ENCODE assay signal across 10 cellular contexts in genomic region chr17:79046501-79047280, GRCh38. TPM values are rescaled to one million over a fixed set of nuclear protein-coding genes. Genes with fewer than 3 reads are reported as not detected.
DNase-seq lines count a peak whose midpoint lies in the region; ATAC-seq and TF ChIP-seq lines count a peak whose summit lies in the region.
"Had no signal": no experiment of that assay in that cellular context is flagged by ENCODE, and none has a peak within 500 bp of the region (broad histone marks: within the 10 kb centered on the region; RNA-seq: fewer than 3 reads in every experiment).

No MANE protein-coding gene starts in this region.

- no peaks in the 10 kb centered on the region for H3K36me3 ChIP-seq in uterus

- no peaks in the 10 kb centered on the region for H3K9me3 Mint-ChIP-seq in chondrocyte (ENCODE audit: low read depth)
- H3K9me3 Mint-ChIP-seq: immature natural killer cell had no signal

- TF ChIP-seq CTCF in chondrocyte (IDR thresholded peaks at IDR 0.05) = no peak
- TF ChIP-seq CTCF in uterus (IDR thresholded peaks at IDR 0.05) = no peak
- TF ChIP-seq CTCF in RWPE1 (conservative IDR thresholded peaks at IDR 0.05; ENCODE audit: low read depth) = no peak

- CTCF ChIA-PET in RWPE1 (lab: Yijun Ruan, JAX) = interaction anchor here (0.6 to 2.6 kb wide), 16 partner anchors 8 to 796 kb away, joined by 3 to 26 read pairs (median 4); partner anchors contain the start of gene ENGASE

- peaks cover 7% of the 10 kb centered on the region for H3K4me1 Mint-ChIP-seq in chondrocyte (ENCODE audit: low read depth)

- POLR2A ChIA-PET in RWPE1 (lab: Yijun Ruan, JAX; ENCODE audit: low non-redundant PET) = no interaction called here

- H3K4me1 ChIP-seq in uterus = no peaks in the 10 kb centered on the region

- H3K27ac Mint-ChIP-seq in chondrocyte (ENCODE audit: unreplicated experiment) = no peak overlapping the region
- H3K27ac Mint-ChIP-seq: immature natural killer cell, T-helper 17 cell had no signal

- peaks cover 16% of the 10 kb centered on the region for H3K27me3 Mint-ChIP-seq in chondrocyte (ENCODE audit: low read depth)

- no peak for TF ChIP-seq POLR2A in uterus (IDR thresholded peaks at IDR 0.05)

- ATAC-seq in left lobe of liver = peak; percentile 15
- ATAC-seq in GM21619 (IDR thresholded peaks at IDR 0.05; ENCODE audit: unreplicated experiment) = no peak
- ATAC-seq in GM19455 (IDR thresholded peaks at IDR 0.05; ENCODE audit: unreplicated experiment) = no peak

- no peaks in the 10 kb centered on the region for H3K9me3 ChIP-seq in uterus

- no peak overlapping the region for H3K4me3 ChIP-seq in uterus

- no peak overlapping the region for H3K4me3 Mint-ChIP-seq in chondrocyte (ENCODE audit: unreplicated experiment)
- H3K4me3 Mint-ChIP-seq: immature natural killer cell, T-helper 17 cell had no signal

- H3K36me3 Mint-ChIP-seq in chondrocyte (ENCODE audit: low read depth) = peaks cover 8% of the 10 kb centered on the region
- H3K36me3 Mint-ChIP-seq: immature natural killer cell had no signal

- H3K27ac ChIP-seq in uterus (peak overlapping the region; percentile 34 to 72), RWPE1 (no peak overlapping the region)

- intact Hi-C loops in uterus (cut with DNase I; ENCODE audit: low total_unique reads) = no loop called here

- H3K27me3 ChIP-seq in uterus = no peaks in the 10 kb centered on the region

- DNase-seq in NCI-H1694 (lab: John Stamatoyannopoulos, UW) (peak; percentile 36), chondrocyte (ENCODE audit: low spot score) (peak; percentile 68), left lobe of liver (ENCODE audit: low spot score) (no peak), uterus (peak in 1 of 2 donors; percentile 61), RWPE1 (ENCODE audit: low spot score) (no peak)
- DNase-seq: amniotic stem cell had no signal

RNA-seq across cellular contexts. Expression of gene C1QTNF1, which starts 22.7 kb away (rescaled TPM):
- total RNA-seq in chondrocyte (74.7 to 96.2 TPM (median 74.9 TPM) in 3 replicates), left lobe of liver (15.5 TPM), uterus (10 to 100 TPM in 3 of 4 donors, 1 to 10 TPM in 1; 2.9 to 80.8 (median 39.6) TPM)

RNA-seq across cellular contexts. Expression of gene ENGASE, which starts 27.9 kb away (rescaled TPM):
- total RNA-seq in chondrocyte = 16.8 to 30.7 TPM (median 19.7 TPM) in 3 replicates
- total RNA-seq in left lobe of liver = 47.9 TPM
- 10 to 100 TPM in 3 of 4 donors, 1 to 10 TPM in 1; 3.8 to 63.2 (median 24.6) TPM for total RNA-seq in uterus

RNA-seq across cellular contexts. Expression of gene CANT1, which starts 37.1 kb away (rescaled TPM):
- total RNA-seq in chondrocyte = 37.3 to 50.5 TPM (median 47.9 TPM) in 3 replicates
- 20.4 TPM for total RNA-seq in left lobe of liver
- 10 to 100 TPM in 3 of 4 donors, 1 to 10 TPM in 1; 9.2 to 40.6 (median 21.5) TPM for total RNA-seq in uterus

Comparison
In these comparisons a context has a peak if more than half of its experiments do, and no peak if none do; other contexts are left out.
1. DNase-seq: peak in NCI-H1694 (single experiment) and chondrocyte (single experiment); none in left lobe of liver (single experiment) and RWPE1 (single experiment).